17 cellular contexts compared by ENCODE assay signal in the genomic region with DNA sequence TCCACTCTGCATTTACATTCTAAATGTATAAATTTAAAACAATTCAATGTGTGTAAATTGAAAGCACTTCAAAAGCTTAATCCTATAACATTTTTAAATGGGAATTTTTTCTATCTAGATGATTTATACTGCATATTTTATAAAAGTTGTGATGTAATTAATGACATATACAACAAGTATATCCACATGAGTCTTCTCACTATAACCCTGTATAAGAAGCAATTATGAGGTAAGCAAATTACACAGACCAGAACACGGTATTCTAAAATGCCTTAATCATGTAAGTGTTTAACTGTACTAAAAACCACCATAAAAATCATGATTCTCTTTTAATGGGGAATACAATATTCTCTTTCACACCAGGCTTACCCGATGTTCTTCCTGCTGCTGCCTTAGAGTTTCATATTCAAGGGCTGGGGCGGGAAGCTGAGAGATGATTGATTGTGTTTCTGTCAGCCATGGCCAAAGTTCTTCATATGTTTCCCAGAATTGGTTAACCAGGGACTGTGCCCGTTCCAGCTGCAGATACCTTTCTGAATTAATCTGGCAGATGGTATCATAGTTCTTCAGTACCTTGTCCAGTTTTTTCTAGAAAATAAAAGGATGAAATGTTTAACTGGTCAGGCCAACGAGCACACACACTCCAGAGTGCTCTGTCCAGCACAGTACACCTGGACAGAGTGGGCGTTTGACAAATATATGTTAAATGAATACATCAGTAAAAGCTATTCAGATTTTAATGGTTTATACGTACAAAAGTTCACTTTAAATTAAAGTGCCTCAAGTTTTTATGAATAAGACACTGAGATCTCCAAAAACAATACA.
DNase-seq lines count a peak whose midpoint lies in the region; ATAC-seq and TF ChIP-seq lines count a peak whose summit lies in the region.
"Had no signal": no experiment of that assay in that cellular context is flagged by ENCODE, and none has a peak within 500 bp of the region (broad histone marks: within the 10 kb centered on the region; RNA-seq: fewer than 3 reads in every experiment).

No MANE protein-coding gene starts in this region.

- H3K9me1 ChIP-seq in IMR-90 (ENCODE audit: insufficient read depth, low read length), result peaks cover 14% of the 10 kb centered on the region

- H3K14ac ChIP-seq in IMR-90 (replicated peaks; ENCODE audit: low read depth, low read length), result no peak overlapping the region

- no peak overlapping the region for H4K5ac ChIP-seq in IMR-90 (ENCODE audit: low read depth, low read length)

- H4K20me1 ChIP-seq in IMR-90 (ENCODE audit: insufficient read depth, low read length), result no peaks in the 10 kb centered on the region; the same call in 1 of the 2 replicates
- H4K20me1 ChIP-seq: BLaER1 treated with 17β-estradiol and CSF1 and Interleukin-3, amounts not matched to agents 10 nM and 100 nM had no signal

- H3K27me3 ChIP-seq in IMR-90 (ENCODE audit: control insufficient read depth, insufficient read depth, low read length) (no peaks in the 10 kb centered on the region), stomach (no peaks in the 10 kb centered on the region)
- H3K27me3 ChIP-seq: BLaER1 treated with 17β-estradiol and CSF1 and Interleukin-3, amounts not matched to agents 10 nM and 100 nM had no signal

- peaks cover 32 to 52% of the 10 kb centered on the region in 2 experiments for H3K79me1 ChIP-seq in IMR-90 (ENCODE audit: low read depth in 1 of 2, low read length in 2 of 2)

- no peak overlapping the region for H2BK20ac ChIP-seq in IMR-90 (ENCODE audit: low read depth, low read length)

- 0 out of 2 replicates have a peak overlapping the region, but pooled peaks have one; percentile 26 for H3K18ac ChIP-seq in IMR-90 (ENCODE audit: low read depth, low read length)

- TF ChIP-seq POLR2A in IMR-90 (IDR thresholded peaks at IDR 0.05; ENCODE audit: low read depth, low read length) (no peak), stomach (IDR thresholded peaks at IDR 0.05) (no peak)

- no peak overlapping the region for H3K23ac ChIP-seq in IMR-90 (ENCODE audit: low read depth, low read length)

- H2BK120ac ChIP-seq in IMR-90 (ENCODE audit: low read depth, low read length), result no peak overlapping the region

- H2BK5ac ChIP-seq in IMR-90 (ENCODE audit: low read depth, low read length, poor library complexity, severe bottlenecking), result peak overlapping the region; percentile 2

- H2AFZ ChIP-seq in IMR-90 (replicated peaks; ENCODE audit: low read length, poor library complexity), result no peak overlapping the region

- POLR2A ChIA-PET in IMR-90 (lab: Charles Lee; ENCODE audit: unreplicated experiment), result no interaction called here

- no peak overlapping the region for H4K91ac ChIP-seq in IMR-90 (ENCODE audit: insufficient read depth, low read depth, low read length)

- H3K56ac ChIP-seq in IMR-90 (ENCODE audit: extremely low read depth, insufficient read depth, low read length), result no peak overlapping the region

- peaks cover 21% of the 10 kb centered on the region for H3K36me3 ChIP-seq in IMR-90 (ENCODE audit: control insufficient read depth, insufficient read depth, low read length)
- peaks cover 3 to 39% (median 31%) of the 10 kb centered on the region in 4 donors for H3K36me3 ChIP-seq in stomach

- CTCF ChIA-PET in IMR-90 (lab: Yijun Ruan, JAX), result no interaction called here

- no peak for DNase-seq in IMR-90
- peak; percentile 48 for DNase-seq in NCI-H524 treated with DMSO at 0.1 percent for 48 hours (lab: John Stamatoyannopoulos, UW)
- peak; percentile 54 for DNase-seq in foreskin melanocyte
- DNase-seq in stomach, result no peak
- no peak for DNase-seq in H4 (ENCODE audit: low spot score)
- no peak for DNase-seq in NCI-H146 (lab: John Stamatoyannopoulos, UW)
- no peak for DNase-seq in T-helper 9 cell
- DNase-seq: activated CD4-positive, alpha-beta T cell treated with anti-CD3 and anti-CD28 coated beads, Interleukin-2, amount 50 U/mL, for 1 hour; activated T-cell treated with anti-CD3 and anti-CD28 coated beads, Interleukin-2, amount 50 U/mL, for 24 hours; endodermal cell; NCI-H1694 treated with DMSO at 0.1 percent for 48 hours; stimulated activated naive CD4-positive, alpha-beta T cell; T1000 had no signal

- BruUV-seq in IMR-90 (replicated peaks; lab: Mats Ljungman, UMichigan), result no TSS peak

- H3K27ac ChIP-seq in IMR-90 (ENCODE audit: insufficient read depth, low read length) (peak overlapping the region; percentile 21; the same call in 1 of the 2 replicates), stomach (peak overlapping the region in 4 of 5 donors; percentile 16 to 71 (median 19))
- H3K27ac ChIP-seq: BLaER1 treated with 17β-estradiol and CSF1 and Interleukin-3, amounts not matched to agents 10 nM and 100 nM; KMS-11 had no signal

- H3K4me1 ChIP-seq in IMR-90 (ENCODE audit: control insufficient read depth, insufficient read depth, low read length) (peaks cover 13% of the 10 kb centered on the region), stomach (peaks cover 0 to 63% (median 28%) of the 10 kb centered on the region in 4 donors)
- H3K4me1 ChIP-seq: BLaER1 treated with 17β-estradiol and CSF1 and Interleukin-3, amounts not matched to agents 10 nM and 100 nM had no signal

- H4K8ac ChIP-seq in IMR-90 (ENCODE audit: low read depth in 2 of 2, low read length in 2 of 2), result no peak overlapping the region

- intact Hi-C loops in IMR-90 (cut with micrococcal nuclease) (no loop called here), stomach (cut with DNase I; ENCODE audit: low total_unique reads) (no loop called here)

- H2AK5ac ChIP-seq in IMR-90 (ENCODE audit: low read depth, low read length), result peak overlapping the region; percentile 13; the same call in 1 of the 2 replicates

- in situ Hi-C loops in IMR-90 (cut with MboI; ENCODE audit: low sequenced_read_pairs), result no loop called here

- dilution Hi-C loops in IMR-90 (cut with HindIII; ENCODE audit: low sequenced_read_pairs, unreplicated experiment), result no loop called here

- WGBS in IMR-90 (ENCODE audit: extremely low coverage in 2 of 2, insufficient read length in 1 of 2), 2 experiments, result 83% methylated on average over 1 of the region's 7 CpGs; no CpG with 5 or more reads in 1 of the 2 experiments
- 69 to 81% (median 75%) methylated on average over 7 of the region's 7 CpGs for WGBS in stomach, 5 donors

- H3K4me3 ChIP-seq in IMR-90 (ENCODE audit: insufficient read depth, low read depth, low read length) (no peak overlapping the region), stomach (no peak overlapping the region)
- H3K4me3 ChIP-seq: BLaER1 treated with 17β-estradiol and CSF1 and Interleukin-3, amounts not matched to agents 10 nM and 100 nM; smooth muscle cell had no signal

- no peak overlapping the region for H2BK15ac ChIP-seq in IMR-90 (ENCODE audit: low read depth, low read length)

- H3K4ac ChIP-seq in IMR-90 (ENCODE audit: low read depth, low read length), result no peak overlapping the region

- no peak for TF ChIP-seq RAD21 in IMR-90 (IDR thresholded peaks at IDR 0.05; ENCODE audit: low read length)

- no peak overlapping the region for H3K4me2 ChIP-seq in IMR-90 (ENCODE audit: low read depth, low read length)
- H3K4me2 ChIP-seq: BLaER1 treated with 17β-estradiol and CSF1 and Interleukin-3, amounts not matched to agents 10 nM and 100 nM; KMS-11; smooth muscle cell had no signal

- no peak overlapping the region for H3K9ac ChIP-seq in IMR-90 (ENCODE audit: low read depth, low read length)
- H3K9ac ChIP-seq: BLaER1 treated with 17β-estradiol and CSF1 and Interleukin-3, amounts not matched to agents 10 nM and 100 nM; KMS-11 had no signal

- TF ChIP-seq CTCF in IMR-90 (conservative IDR thresholded peaks at IDR 0.05; ENCODE audit: low read depth, low read length), result no peak
- no peak for TF ChIP-seq CTCF in stomach (IDR thresholded peaks at IDR 0.05)

- no peak for TF ChIP-seq EP300 in stomach (IDR thresholded peaks at IDR 0.05)

- H3K9me3 ChIP-seq in IMR-90 (ENCODE audit: control insufficient read depth, insufficient read depth, low read length) (no peaks in the 10 kb centered on the region), stomach (no peaks in the 10 kb centered on the region)
- H3K9me3 ChIP-seq: BLaER1 treated with 17β-estradiol and CSF1 and Interleukin-3, amounts not matched to agents 10 nM and 100 nM had no signal

- no peak overlapping the region for H2AK9ac ChIP-seq in IMR-90 (replicated peaks; ENCODE audit: low read depth, low read length, poor library complexity)

- no peak for ATAC-seq in IMR-90 (ENCODE audit: low read depth)
- ATAC-seq: activated naive CD4-positive, alpha-beta T cell treated with anti-CD3 and anti-CD28 coated beads, Interleukin-2, amount 50 U/mL, for 72 hours had no signal

TF ChIP-seq in IMR-90, 13 proteins besides CTCF, POLR2A, EP300 and RAD21:
- no peak for TF ChIP-seq CEBPB (IDR thresholded peaks at IDR 0.05; ENCODE audit: low read depth, low read length)
TF ChIP-seq in IMR-90: peak in this region for 0.

Comparison
In these comparisons a context has a peak if more than half of its experiments do, and no peak if none do; other contexts are left out.
1. DNase-seq: peak in NCI-H524 treated with DMSO at 0.1 percent for 48 hours (single experiment) and foreskin melanocyte (single experiment); none in IMR-90 (single experiment), stomach (single experiment), H4 (single experiment), NCI-H146 (single experiment) and T-helper 9 cell (single experiment).